ENCODE assay signal across 1 cellular context in the genomic region with DNA sequence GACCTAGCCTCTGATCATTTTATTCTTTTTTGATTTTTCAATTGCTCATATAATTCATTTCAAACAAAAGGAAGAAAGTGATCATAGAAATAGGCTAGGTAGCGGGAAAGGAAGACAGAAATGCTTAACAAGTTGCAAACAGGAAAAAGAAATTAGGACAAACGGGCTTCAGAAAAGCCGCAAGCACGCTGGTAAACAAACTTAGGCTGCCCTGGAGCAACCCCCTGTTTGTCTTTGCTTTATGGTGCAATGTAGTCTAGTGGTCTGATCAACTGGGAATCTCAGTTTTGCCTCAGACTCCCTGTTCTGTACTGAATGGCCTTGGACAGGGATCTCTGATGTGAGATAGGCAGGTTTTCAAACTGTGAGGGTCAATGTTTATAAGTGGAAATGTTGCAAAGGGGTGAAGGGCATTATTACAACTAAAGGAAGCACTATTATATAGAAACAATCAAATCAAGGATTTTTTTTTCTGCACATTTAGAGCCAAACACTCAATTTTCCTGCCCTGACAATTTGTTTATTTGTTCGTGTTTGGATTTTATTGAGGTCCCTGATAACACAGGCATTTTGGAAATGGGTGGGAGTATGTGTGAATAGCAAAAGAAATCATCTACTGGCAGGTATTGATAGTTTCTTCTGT.
A peak's percentile ranks its signal among the peaks of the same experiment; 100 is the strongest.
TF ChIP-seq lines count a peak whose summit lies in the region.

No MANE protein-coding gene starts in this region.

TF ChIP-seq in HepG2, 621 proteins besides CTCF, POLR2A, EP300 and RAD21 (continued from another document and continues in another):
- TF ChIP-seq, protein P1, sequence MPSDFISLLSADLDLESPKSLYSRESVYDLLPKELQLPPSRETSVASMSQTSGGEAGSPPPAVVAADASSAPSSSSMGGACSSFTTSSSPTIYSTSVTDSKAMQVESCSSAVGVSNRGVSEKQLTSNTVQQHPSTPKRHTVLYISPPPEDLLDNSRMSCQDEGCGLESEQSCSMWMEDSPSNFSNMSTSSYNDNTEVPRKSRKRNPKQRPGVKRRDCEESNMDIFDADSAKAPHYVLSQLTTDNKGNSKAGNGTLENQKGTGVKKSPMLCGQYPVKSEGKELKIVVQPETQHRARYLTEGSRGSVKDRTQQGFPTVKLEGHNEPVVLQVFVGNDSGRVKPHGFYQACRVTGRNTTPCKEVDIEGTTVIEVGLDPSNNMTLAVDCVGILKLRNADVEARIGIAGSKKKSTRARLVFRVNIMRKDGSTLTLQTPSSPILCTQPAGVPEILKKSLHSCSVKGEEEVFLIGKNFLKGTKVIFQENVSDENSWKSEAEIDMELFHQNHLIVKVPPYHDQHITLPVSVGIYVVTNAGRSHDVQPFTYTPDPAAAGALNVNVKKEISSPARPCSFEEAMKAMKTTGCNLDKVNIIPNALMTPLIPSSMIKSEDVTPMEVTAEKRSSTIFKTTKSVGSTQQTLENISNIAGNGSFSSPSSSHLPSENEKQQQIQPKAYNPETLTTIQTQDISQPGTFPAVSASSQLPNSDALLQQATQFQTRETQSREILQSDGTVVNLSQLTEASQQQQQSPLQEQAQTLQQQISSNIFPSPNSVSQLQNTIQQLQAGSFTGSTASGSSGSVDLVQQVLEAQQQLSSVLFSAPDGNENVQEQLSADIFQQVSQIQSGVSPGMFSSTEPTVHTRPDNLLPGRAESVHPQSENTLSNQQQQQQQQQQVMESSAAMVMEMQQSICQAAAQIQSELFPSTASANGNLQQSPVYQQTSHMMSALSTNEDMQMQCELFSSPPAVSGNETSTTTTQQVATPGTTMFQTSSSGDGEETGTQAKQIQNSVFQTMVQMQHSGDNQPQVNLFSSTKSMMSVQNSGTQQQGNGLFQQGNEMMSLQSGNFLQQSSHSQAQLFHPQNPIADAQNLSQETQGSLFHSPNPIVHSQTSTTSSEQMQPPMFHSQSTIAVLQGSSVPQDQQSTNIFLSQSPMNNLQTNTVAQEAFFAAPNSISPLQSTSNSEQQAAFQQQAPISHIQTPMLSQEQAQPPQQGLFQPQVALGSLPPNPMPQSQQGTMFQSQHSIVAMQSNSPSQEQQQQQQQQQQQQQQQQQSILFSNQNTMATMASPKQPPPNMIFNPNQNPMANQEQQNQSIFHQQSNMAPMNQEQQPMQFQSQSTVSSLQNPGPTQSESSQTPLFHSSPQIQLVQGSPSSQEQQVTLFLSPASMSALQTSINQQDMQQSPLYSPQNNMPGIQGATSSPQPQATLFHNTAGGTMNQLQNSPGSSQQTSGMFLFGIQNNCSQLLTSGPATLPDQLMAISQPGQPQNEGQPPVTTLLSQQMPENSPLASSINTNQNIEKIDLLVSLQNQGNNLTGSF (CRISPR knock-in tag; IDR thresholded peaks at IDR 0.05), result no peak
- TF ChIP-seq TEF (CRISPR knock-in tag; IDR thresholded peaks at IDR 0.05), result no peak
- TF ChIP-seq GPN1 (CRISPR knock-in tag; IDR thresholded peaks at IDR 0.05; ENCODE audit: borderline replicate concordance), result no peak
- TF ChIP-seq SKI (IDR thresholded peaks at IDR 0.05; ENCODE audit: partially characterized antibody), result peak; percentile 98
- no peak for TF ChIP-seq HCFC1 (IDR thresholded peaks at IDR 0.05; ENCODE audit: low read depth, low read length)
- TF ChIP-seq SP2 (CRISPR knock-in tag; IDR thresholded peaks at IDR 0.05), result no peak
- no peak for TF ChIP-seq ZNF414 (CRISPR knock-in tag; IDR thresholded peaks at IDR 0.05)
- TF ChIP-seq, protein P2, sequence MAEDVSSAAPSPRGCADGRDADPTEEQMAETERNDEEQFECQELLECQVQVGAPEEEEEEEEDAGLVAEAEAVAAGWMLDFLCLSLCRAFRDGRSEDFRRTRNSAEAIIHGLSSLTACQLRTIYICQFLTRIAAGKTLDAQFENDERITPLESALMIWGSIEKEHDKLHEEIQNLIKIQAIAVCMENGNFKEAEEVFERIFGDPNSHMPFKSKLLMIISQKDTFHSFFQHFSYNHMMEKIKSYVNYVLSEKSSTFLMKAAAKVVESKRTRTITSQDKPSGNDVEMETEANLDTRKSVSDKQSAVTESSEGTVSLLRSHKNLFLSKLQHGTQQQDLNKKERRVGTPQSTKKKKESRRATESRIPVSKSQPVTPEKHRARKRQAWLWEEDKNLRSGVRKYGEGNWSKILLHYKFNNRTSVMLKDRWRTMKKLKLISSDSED (CRISPR knock-in tag; IDR thresholded peaks at IDR 0.05), result no peak
- TF ChIP-seq, protein P3, sequence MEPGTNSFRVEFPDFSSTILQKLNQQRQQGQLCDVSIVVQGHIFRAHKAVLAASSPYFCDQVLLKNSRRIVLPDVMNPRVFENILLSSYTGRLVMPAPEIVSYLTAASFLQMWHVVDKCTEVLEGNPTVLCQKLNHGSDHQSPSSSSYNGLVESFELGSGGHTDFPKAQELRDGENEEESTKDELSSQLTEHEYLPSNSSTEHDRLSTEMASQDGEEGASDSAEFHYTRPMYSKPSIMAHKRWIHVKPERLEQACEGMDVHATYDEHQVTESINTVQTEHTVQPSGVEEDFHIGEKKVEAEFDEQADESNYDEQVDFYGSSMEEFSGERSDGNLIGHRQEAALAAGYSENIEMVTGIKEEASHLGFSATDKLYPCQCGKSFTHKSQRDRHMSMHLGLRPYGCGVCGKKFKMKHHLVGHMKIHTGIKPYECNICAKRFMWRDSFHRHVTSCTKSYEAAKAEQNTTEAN (CRISPR knock-in tag; conservative IDR thresholded peaks at IDR 0.05), result peak; percentile 82
- TF ChIP-seq ZBTB37 (CRISPR knock-in tag; IDR thresholded peaks at IDR 0.05), result no peak
- no peak for TF ChIP-seq ZNF761 (CRISPR knock-in tag; conservative IDR thresholded peaks at IDR 0.05)
- TF ChIP-seq ZKSCAN8 (CRISPR knock-in tag; IDR thresholded peaks at IDR 0.05; ENCODE audit: borderline replicate concordance), result peak; percentile 74; the same call in 1 of the 2 replicates
- TF ChIP-seq BRF2 (CRISPR knock-in tag; IDR thresholded peaks at IDR 0.05), result 0 out of 2 replicates have a peak, but pooled peaks have one; percentile 36
- no peak for TF ChIP-seq HNRNPL (IDR thresholded peaks at IDR 0.05; ENCODE audit: low read depth, low read length)
- TF ChIP-seq, protein P4, sequence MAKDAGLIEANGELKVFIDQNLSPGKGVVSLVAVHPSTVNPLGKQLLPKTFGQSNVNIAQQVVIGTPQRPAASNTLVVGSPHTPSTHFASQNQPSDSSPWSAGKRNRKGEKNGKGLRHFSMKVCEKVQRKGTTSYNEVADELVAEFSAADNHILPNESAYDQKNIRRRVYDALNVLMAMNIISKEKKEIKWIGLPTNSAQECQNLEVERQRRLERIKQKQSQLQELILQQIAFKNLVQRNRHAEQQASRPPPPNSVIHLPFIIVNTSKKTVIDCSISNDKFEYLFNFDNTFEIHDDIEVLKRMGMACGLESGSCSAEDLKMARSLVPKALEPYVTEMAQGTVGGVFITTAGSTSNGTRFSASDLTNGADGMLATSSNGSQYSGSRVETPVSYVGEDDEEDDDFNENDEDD (CRISPR knock-in tag; IDR thresholded peaks at IDR 0.05; ENCODE audit: borderline replicate concordance), result no peak
- no peak for TF ChIP-seq ZNF44 (CRISPR knock-in tag; IDR thresholded peaks at IDR 0.05)
- peak; percentile 65; the same call in 1 of the 2 replicates for TF ChIP-seq TP53 (CRISPR knock-in tag; conservative IDR thresholded peaks at IDR 0.05)
- no peak for TF ChIP-seq ZBTB21 (CRISPR knock-in tag; IDR thresholded peaks at IDR 0.05)
- no peak; the same call in 1 of the 2 replicates for TF ChIP-seq MIER2 (CRISPR knock-in tag; IDR thresholded peaks at IDR 0.05)
- TF ChIP-seq, protein P5, sequence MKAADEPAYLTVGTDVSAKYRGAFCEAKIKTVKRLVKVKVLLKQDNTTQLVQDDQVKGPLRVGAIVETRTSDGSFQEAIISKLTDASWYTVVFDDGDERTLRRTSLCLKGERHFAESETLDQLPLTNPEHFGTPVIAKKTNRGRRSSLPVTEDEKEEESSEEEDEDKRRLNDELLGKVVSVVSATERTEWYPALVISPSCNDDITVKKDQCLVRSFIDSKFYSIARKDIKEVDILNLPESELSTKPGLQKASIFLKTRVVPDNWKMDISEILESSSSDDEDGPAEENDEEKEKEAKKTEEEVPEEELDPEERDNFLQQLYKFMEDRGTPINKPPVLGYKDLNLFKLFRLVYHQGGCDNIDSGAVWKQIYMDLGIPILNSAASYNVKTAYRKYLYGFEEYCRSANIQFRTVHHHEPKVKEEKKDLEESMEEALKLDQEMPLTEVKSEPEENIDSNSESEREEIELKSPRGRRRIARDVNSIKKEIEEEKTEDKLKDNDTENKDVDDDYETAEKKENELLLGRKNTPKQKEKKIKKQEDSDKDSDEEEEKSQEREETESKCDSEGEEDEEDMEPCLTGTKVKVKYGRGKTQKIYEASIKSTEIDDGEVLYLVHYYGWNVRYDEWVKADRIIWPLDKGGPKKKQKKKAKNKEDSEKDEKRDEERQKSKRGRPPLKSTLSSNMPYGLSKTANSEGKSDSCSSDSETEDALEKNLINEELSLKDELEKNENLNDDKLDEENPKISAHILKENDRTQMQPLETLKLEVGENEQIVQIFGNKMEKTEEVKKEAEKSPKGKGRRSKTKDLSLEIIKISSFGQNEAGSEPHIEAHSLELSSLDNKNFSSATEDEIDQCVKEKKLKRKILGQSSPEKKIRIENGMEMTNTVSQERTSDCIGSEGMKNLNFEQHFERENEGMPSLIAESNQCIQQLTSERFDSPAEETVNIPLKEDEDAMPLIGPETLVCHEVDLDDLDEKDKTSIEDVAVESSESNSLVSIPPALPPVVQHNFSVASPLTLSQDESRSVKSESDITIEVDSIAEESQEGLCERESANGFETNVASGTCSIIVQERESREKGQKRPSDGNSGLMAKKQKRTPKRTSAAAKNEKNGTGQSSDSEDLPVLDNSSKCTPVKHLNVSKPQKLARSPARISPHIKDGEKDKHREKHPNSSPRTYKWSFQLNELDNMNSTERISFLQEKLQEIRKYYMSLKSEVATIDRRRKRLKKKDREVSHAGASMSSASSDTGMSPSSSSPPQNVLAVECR (CRISPR knock-in tag; IDR thresholded peaks at IDR 0.05; ENCODE audit: borderline replicate concordance), result peak; percentile 34; the same call in 1 of the 2 replicates
- TF ChIP-seq ZC3H13 (CRISPR knock-in tag; IDR thresholded peaks at IDR 0.05), result no peak
- TF ChIP-seq ZFP91 (CRISPR knock-in tag; IDR thresholded peaks at IDR 0.05; ENCODE audit: borderline replicate concordance), result no peak
- no peak for TF ChIP-seq ZNF598 (CRISPR knock-in tag; IDR thresholded peaks at IDR 0.05; ENCODE audit: borderline replicate concordance)
- TF ChIP-seq KDM1A (CRISPR knock-in tag; IDR thresholded peaks at IDR 0.05), result peak; percentile 69
- TF ChIP-seq MLLT10 (CRISPR knock-in tag; IDR thresholded peaks at IDR 0.05), result no peak
- TF ChIP-seq TBX2 (CRISPR knock-in tag; IDR thresholded peaks at IDR 0.05; ENCODE audit: borderline replicate concordance), result peak; percentile 94
